In genomic region chr13:76884167-76884566, GRCh38 we compare ENCODE assay signal across 8 cellular contexts. TPM values are rescaled to one million over a fixed set of nuclear protein-coding genes. Genes with fewer than 3 reads are reported as not detected.
A peak's percentile ranks its signal among the peaks of the same experiment; 100 is the strongest.
DNase-seq lines count a peak whose midpoint lies in the region; ATAC-seq, FAIRE-seq and TF ChIP-seq lines count a peak whose summit lies in the region.
"Had no signal": no experiment of that assay in that cellular context is flagged by ENCODE, and none has a peak within 500 bp of the region (broad histone marks: within the 10 kb centered on the region; RNA-seq: fewer than 3 reads in every experiment).

No MANE protein-coding gene starts in this region.

- no peak for TF ChIP-seq EP300 in GM12878 (IDR thresholded peaks at IDR 0.05; ENCODE audit: borderline replicate concordance in 1 of 2, control insufficient read depth in 1 of 2, low read depth in 2 of 2, low read length in 2 of 2)

- no peak overlapping the region for H3K27ac ChIP-seq in GM12878 (ENCODE audit: control insufficient read depth, insufficient read depth)

- CTCF ChIA-PET in GM12878 (lab: Yijun Ruan, JAX): interaction anchor here (1.2 kb wide), 1 partner anchor 96 kb away, joined by 3 read pairs; no protein-coding TSS in a partner anchor

- 0 out of 2 replicates have a peak overlapping the region, but pooled peaks have one; percentile 7 for H2AFZ ChIP-seq in GM12878 (ENCODE audit: control insufficient read depth, low read depth, low read length)

- intact Hi-C loops in GM12878 (cut with micrococcal nuclease; ENCODE audit: unreplicated experiment): no loop called here

- POLR2A ChIA-PET in GM12878 (lab: Charles Lee): no interaction called here

- TF ChIP-seq RAD21 in GM12878 (IDR thresholded peaks at IDR 0.05; ENCODE audit: insufficient read depth, low read depth, low read length): no peak

- no peak overlapping the region for H3K9ac ChIP-seq in GM12878 (ENCODE audit: control insufficient read depth, insufficient read depth, low read length)

- TF ChIP-seq POLR2A in GM12878 (IDR thresholded peaks at IDR 0.05; ENCODE audit: low read depth, low read length): no peak

- H3K4me2 ChIP-seq in GM12878 (ENCODE audit: control insufficient read depth, insufficient read depth): peak overlapping the region; percentile 93; the same call in 1 of the 2 replicates

- no peak overlapping the region for H3K27ac Mint-ChIP-seq in stimulated activated effector memory CD8-positive, alpha-beta T cell treated with anti-CD3 and anti-CD28 coated beads, Interleukin-12 subunit alpha, Interleukin-12 subunit beta, amount 100 ng/mL, for 72 hours

- RAD21 ChIA-PET in GM12878 (lab: Charles Lee; ENCODE audit: unreplicated experiment): interaction anchor here (1.1 to 1.6 kb wide), 3 partner anchors 10 to 27 kb away, joined by 3 read pairs; no protein-coding TSS in a partner anchor

- peaks cover 26% of the 10 kb centered on the region for H3K4me1 Mint-ChIP-seq in stimulated activated effector memory CD8-positive, alpha-beta T cell treated with anti-CD3 and anti-CD28 coated beads, Interleukin-12 subunit alpha, Interleukin-12 subunit beta, amount 100 ng/mL, for 72 hours

- WGBS in GM12878 (ENCODE audit: insufficient coverage, insufficient replicate concordance, low lambda C conversion rate, missing lambda C conversion rate): 2% methylated on average over 12 of the region's 13 CpGs

- H3K4me3 ChIP-seq in GM12878: no peak overlapping the region; the same call in 1 of the 2 replicates

- H3K36me3 Mint-ChIP-seq in stimulated activated effector memory CD8-positive, alpha-beta T cell treated with anti-CD3 and anti-CD28 coated beads, Interleukin-12 subunit alpha, Interleukin-12 subunit beta, amount 100 ng/mL, for 72 hours: no peaks in the 10 kb centered on the region

- H3K36me3 ChIP-seq in GM12878 (ENCODE audit: control insufficient read depth in 2 of 2, insufficient read depth in 2 of 2, low read length in 1 of 2): no peaks in the 10 kb centered on the region

- H3K4me3 Mint-ChIP-seq in stimulated activated effector memory CD8-positive, alpha-beta T cell treated with anti-CD3 and anti-CD28 coated beads, Interleukin-12 subunit alpha, Interleukin-12 subunit beta, amount 100 ng/mL, for 72 hours: peak overlapping the region; percentile 68

- ATAC-seq in GM12878 (no peak), GM18870 (IDR thresholded peaks at IDR 0.05; ENCODE audit: unreplicated experiment) (no peak), HG03457 (IDR thresholded peaks at IDR 0.05; ENCODE audit: unreplicated experiment) (no peak)
- no peak for ATAC-seq in stimulated activated effector memory CD8-positive, alpha-beta T cell treated with anti-CD3 and anti-CD28 coated beads, Interleukin-12 subunit alpha, Interleukin-12 subunit beta, amount 100 ng/mL, for 72 hours

- TF ChIP-seq CTCF in GM12873 (IDR thresholded peaks at IDR 0.05; ENCODE audit: insufficient read depth, low read depth, low read length, missing control alignments) (peak; percentile 82), GM12878 (IDR thresholded peaks at IDR 0.05 in 2 of 3, conservative IDR thresholded peaks at IDR 0.05 in 1 of 3; ENCODE audit: control insufficient read depth in 2 of 3, extremely low read depth in 1 of 3, insufficient read depth in 1 of 3, low read depth in 3 of 3, low read length in 3 of 3) (peak in 2 of 3 experiments; percentile 13; a peak in 3 of 6 replicates)

- peak; percentile 40 for DNase-seq in NCI-H1092 (lab: John Stamatoyannopoulos, UW)
- no peak for DNase-seq in GM12878 (ENCODE audit: low read depth, low spot score)
- no peak for DNase-seq in stimulated activated effector memory CD8-positive, alpha-beta T cell treated with anti-CD3 and anti-CD28 coated beads, Interleukin-12 subunit alpha, Interleukin-12 subunit beta, amount 100 ng/mL, for 72 hours (ENCODE audit: low spot score in 2 of 2)

- no peak for FAIRE-seq in GM12878 (lab: Jason Lieb, UNC)
- peak; percentile 51 for FAIRE-seq in islet of Langerhans (lab: Jason Lieb, UNC)
- FAIRE-seq: TTC549 had no signal

- no peaks in the 10 kb centered on the region for H4K20me1 ChIP-seq in GM12878 (ENCODE audit: control insufficient read depth, insufficient read depth)

- SMC1A ChIA-PET in GM12878 (lab: Charles Lee; ENCODE audit: uncharacterized antibody, unreplicated experiment): interaction anchor here (0.6 kb wide), 1 partner anchor 43 kb away, joined by 5 read pairs; no protein-coding TSS in a partner anchor

- no peaks in the 10 kb centered on the region for H3K4me1 ChIP-seq in GM12878 (ENCODE audit: control insufficient read depth, insufficient read depth, low read length)

- H3K9me3 ChIP-seq in GM12878 (replicated peaks; ENCODE audit: control insufficient read depth, insufficient read depth, low read length): no peaks in the 10 kb centered on the region; the same call in 2 of the 3 replicates

- no peaks in the 10 kb centered on the region for H3K79me2 ChIP-seq in GM12878 (ENCODE audit: control insufficient read depth, insufficient read depth, low read length)

- H3K9me3 Mint-ChIP-seq in stimulated activated effector memory CD8-positive, alpha-beta T cell treated with anti-CD3 and anti-CD28 coated beads, Interleukin-12 subunit alpha, Interleukin-12 subunit beta, amount 100 ng/mL, for 72 hours: no peaks in the 10 kb centered on the region

- peaks cover 0 to 4% of the 10 kb centered on the region in 2 experiments; a peak in 2 of 4 replicates for H3K27me3 ChIP-seq in GM12878 (replicated peaks in 1 of 2; ENCODE audit: control insufficient read depth in 2 of 2, insufficient read depth in 2 of 2, low read length in 1 of 2)

- in situ Hi-C loops in GM12878 (cut with MboI): no loop called here

- BruUV-seq in GM12878 (replicated peaks; lab: Mats Ljungman, UMichigan): no TSS peak

TF ChIP-seq in GM12878, 131 proteins besides CTCF, POLR2A, EP300 and RAD21 (continues in another document):
- TF ChIP-seq MLLT1 (IDR thresholded peaks at IDR 0.05): no peak
- TF ChIP-seq KLF5 (IDR thresholded peaks at IDR 0.05; ENCODE audit: partially characterized antibody): no peak
- TF ChIP-seq USF1 (IDR thresholded peaks at IDR 0.05; ENCODE audit: borderline replicate concordance, extremely low read length, insufficient read depth, low read depth, low read length): no peak
- TF ChIP-seq MTA3 (IDR thresholded peaks at IDR 0.05; ENCODE audit: borderline replicate concordance, low read length): no peak
- no peak for TF ChIP-seq FOXK2 (IDR thresholded peaks at IDR 0.05)
- TF ChIP-seq MYB (IDR thresholded peaks at IDR 0.05; ENCODE audit: borderline replicate concordance, low read depth, low read length): no peak
- no peak for TF ChIP-seq POU2F2 (IDR thresholded peaks at IDR 0.05; ENCODE audit: borderline replicate concordance, low read depth, low read length)
- no peak for TF ChIP-seq ZNF24 (IDR thresholded peaks at IDR 0.05)
- TF ChIP-seq TCF7 (IDR thresholded peaks at IDR 0.05; ENCODE audit: borderline replicate concordance): no peak
- TF ChIP-seq ZNF384 (IDR thresholded peaks at IDR 0.05; ENCODE audit: borderline replicate concordance, low read depth, low read length): no peak
- TF ChIP-seq KDM1A (IDR thresholded peaks at IDR 0.05; ENCODE audit: borderline replicate concordance): no peak
- TF ChIP-seq RAD51 (IDR thresholded peaks at IDR 0.05): no peak
- TF ChIP-seq WRNIP1 (IDR thresholded peaks at IDR 0.05; ENCODE audit: borderline replicate concordance, low read depth, low read length): no peak
- no peak for TF ChIP-seq POLR2AphosphoS2 (IDR thresholded peaks at IDR 0.05; ENCODE audit: low read depth, low read length)
- no peak for TF ChIP-seq JUNB (IDR thresholded peaks at IDR 0.05)
- TF ChIP-seq ZNF622 (IDR thresholded peaks at IDR 0.05): no peak

RNA-seq across cellular contexts. Expression of gene KCTD12, which starts 2.0 kb away (rescaled TPM):
- 1.8 and 2.2 TPM in 2 replicates for total RNA-seq in GM12878 (2013; cell fraction: nucleolus; rRNA removed)
- 2.0 and 2.1 TPM in 2 replicates for total RNA-seq in GM12878 (2014; rRNA removed)
- total RNA-seq in GM12878 (2014; rRNA removed; fragmentation: Illumina TruSeq; extraction: Trizol): 1.5 and 1.7 TPM in 2 replicates
- 2.8 and 2.9 TPM in 2 replicates for total RNA-seq in GM12878 (2021)
- polyA plus RNA-seq in GM12878 (2011; ENCODE audit: low read depth): 0.93 TPM
- polyA plus RNA-seq in GM12878 (2011; rRNA removed): 0.24 and 0.35 TPM in 2 replicates
- polyA plus RNA-seq in GM12878 (2011; cell fraction: cytosol; rRNA removed): 0.09 and 0.12 TPM in 2 replicates
- polyA plus RNA-seq in GM12878 (2011; cell fraction: nucleus; rRNA removed): 0.22 and 0.23 TPM in 2 replicates
- 1.7 TPM in 2 replicates for polyA plus RNA-seq in GM12878 (2012)
- polyA plus RNA-seq in GM12878 (2014; fragmentation: Illumina TruSeq; extraction: Trizol): 2.1 and 2.3 TPM in 2 replicates
- polyA plus RNA-seq in GM12878 (2014; fragmentation: Nextera tagmentation; extraction: Ambion mirVana): under 1 TPM; 0.39 to 0.79 TPM
- polyA plus RNA-seq in GM12878 (2014; rRNA removed): 1.1 and 1.3 TPM in 2 replicates
- polyA plus RNA-seq in GM12878 (2016; fragmentation: Nextera tagmentation; extraction: Ambion mirVana): under 1 TPM; 0.32 to 0.39 TPM
- 0.22 and 0.31 TPM in 2 replicates for polyA minus RNA-seq in GM12878 (2011; rRNA and poly(A)+ RNA removed)
- 0.27 TPM in 1 of 2 replicates, not detected in the other for polyA minus RNA-seq in GM12878 (2011; cell fraction: cytosol; rRNA and poly(A)+ RNA removed)
- 0.12 and 0.29 TPM in 2 replicates for polyA minus RNA-seq in GM12878 (2011; cell fraction: nucleus; rRNA and poly(A)+ RNA removed)
